Comparison of ENCODE assay signal across 20 cellular contexts in genomic region chr11:35850191-35850590, GRCh38.
"Had no signal": no experiment of that assay in that cellular context is flagged by ENCODE, and none has a peak within 500 bp of the region (broad histone marks: within the 10 kb centered on the region; RNA-seq: fewer than 3 reads in every experiment).

No MANE protein-coding gene starts in this region.

- H3K27ac ChIP-seq: HL-60 had no signal

- H3K9me3 ChIP-seq: MG63 had no signal

- DNase-seq: Karpas-422, KG1, MG63, NCI-H1092, NCI-H1105 treated with DMSO at 0.1 percent for 48 hours, NCI-H1417 treated with DMSO at 0.1 percent for 48 hours, NCI-H146, NCI-H1694 treated with DMSO at 0.1 percent for 48 hours, NCI-H1930, NCI-H2081, NCI-H2107, NCI-H2227 treated with DMSO at 0.1 percent for 48 hours, NCI-H446, NCI-H510A, NCI-H524 treated with DMSO at 0.1 percent for 48 hours, NCI-H69, NCI-H774, RPMI8226, SHP77 had no signal

- H3K36me3 ChIP-seq: MG63 had no signal

- H3K4me3 ChIP-seq: MG63 had no signal
